Comparison of ENCODE assay signal across 8 cellular contexts in genomic region chr17:48002208-48002919, GRCh38. TPM values are rescaled to one million over a fixed set of nuclear protein-coding genes. Genes with fewer than 3 reads are reported as not detected.
DNase-seq lines count a peak whose midpoint lies in the region; ATAC-seq and TF ChIP-seq lines count a peak whose summit lies in the region.

No MANE protein-coding gene starts in this region.

- no peak overlapping the region for H2AFZ ChIP-seq in neuron (ENCODE audit: low read depth, low read length)

- ATAC-seq in HG03354 (IDR thresholded peaks at IDR 0.05; ENCODE audit: poor library complexity, severe bottlenecking, unreplicated experiment): peak; percentile 62

- peaks cover 17 to 30% (median 22%) of the 10 kb centered on the region in 3 donors for H3K4me1 ChIP-seq in esophagus squamous epithelium
- H3K4me1 ChIP-seq in neuron (ENCODE audit: insufficient read depth, low read length): peaks cover 71% of the 10 kb centered on the region

- 22 to 28% methylated on average over 5 of the region's 5 CpGs for WGBS in esophagus squamous epithelium, 2 donors

- no peak for TF ChIP-seq POLR2A in esophagus squamous epithelium (IDR thresholded peaks at IDR 0.05)

- in situ Hi-C loops in Caki2 (cut with HindIII; ENCODE audit: low pct_unique_long_range_greater_than_20kb, low sequenced_read_pairs): no loop called here

- H3K4me3 ChIP-seq in esophagus squamous epithelium (no peak overlapping the region), neuron (ENCODE audit: low read length) (peak overlapping the region; percentile 25)

- DNase-seq in Caki2 (ENCODE audit: low read depth) (peak; percentile 76), RPMI7951 (ENCODE audit: low read depth) (peak; percentile 84), esophagus squamous epithelium (lab: John Stamatoyannopoulos, UW) (no peak), DMS114 treated with DMSO at 0.1 percent for 48 hours (lab: John Stamatoyannopoulos, UW; ENCODE audit: unreplicated experiment) (no peak), NCI-H510A treated with DMSO at 0.1 percent for 48 hours (lab: John Stamatoyannopoulos, UW) (no peak)
- DNase-seq in stimulated activated CD4-positive, alpha-beta T cell treated with anti-CD3 and anti-CD28 coated beads, Interleukin-1b, Interleukin-23, amount 100 ng/mL, for 48 hours: no peak

- no peak for TF ChIP-seq CTCF in esophagus squamous epithelium (IDR thresholded peaks at IDR 0.05)

- H3K27ac ChIP-seq in esophagus squamous epithelium: peak overlapping the region; percentile 4 to 67 (median 52)

- intact Hi-C loops in esophagus squamous epithelium (cut with DNase I): no loop called here

- H3K27me3 ChIP-seq in esophagus squamous epithelium: peaks cover 0 to 69% (median 0%) of the 10 kb centered on the region in 4 donors
- no peaks in the 10 kb centered on the region for H3K27me3 ChIP-seq in neuron (ENCODE audit: insufficient read depth, low read length)

- H3K36me3 ChIP-seq in esophagus squamous epithelium (no peaks in the 10 kb centered on the region), neuron (ENCODE audit: insufficient read depth, low read length) (no peaks in the 10 kb centered on the region)

- H3K9me3 ChIP-seq in esophagus squamous epithelium (no peaks in the 10 kb centered on the region), neuron (ENCODE audit: low read length) (no peaks in the 10 kb centered on the region)

RNA-seq across cellular contexts. Expression of gene CDK5RAP3, which starts 31.5 kb away (rescaled TPM):
- 89.8 and 102 TPM in 2 replicates for total RNA-seq in Caki2 (2014; rRNA removed; shearing (Covaris generic); ENCODE audit: low replicate concordance)
- total RNA-seq in RPMI7951 (2014; rRNA removed; shearing (Covaris generic)): 41.6 and 44.0 TPM in 2 replicates
- 100 to 1,000 TPM in 1 of 4 donors, 10 to 100 TPM in 3; 60.1 to 141 (median 66.0) TPM for total RNA-seq in esophagus squamous epithelium

RNA-seq across cellular contexts. Expression of gene COPZ2, which starts 35.2 kb away (rescaled TPM):
- total RNA-seq in Caki2 (2014; rRNA removed; shearing (Covaris generic); ENCODE audit: low replicate concordance): not detected in 2 replicates
- 40.3 and 41.7 TPM in 2 replicates for total RNA-seq in RPMI7951 (2014; rRNA removed; shearing (Covaris generic))
- total RNA-seq in esophagus squamous epithelium: 10 to 100 TPM in 1 of 4 donors, 1 to 10 TPM in 2, under 1 TPM in 1; 0.91 to 14.5 (median 5.7) TPM

RNA-seq across cellular contexts. Expression of gene PRR15L, which starts 44.7 kb away (rescaled TPM):
- total RNA-seq in Caki2 (2014; rRNA removed; shearing (Covaris generic); ENCODE audit: low replicate concordance): not detected in 2 replicates
- total RNA-seq in RPMI7951 (2014; rRNA removed; shearing (Covaris generic)): not detected in 2 replicates
- 10 to 100 TPM in 1 of 4 donors, 1 to 10 TPM in 3; 3.3 to 12.5 (median 7.1) TPM for total RNA-seq in esophagus squamous epithelium

RNA-seq across cellular contexts. Expression of gene NFE2L1, which starts 45.8 kb away (rescaled TPM):
- total RNA-seq in Caki2 (2014; rRNA removed; shearing (Covaris generic); ENCODE audit: low replicate concordance): 31.9 and 36.2 TPM in 2 replicates
- total RNA-seq in RPMI7951 (2014; rRNA removed; shearing (Covaris generic)): 28.4 and 35.2 TPM in 2 replicates
- 100 to 1,000 TPM in 1 of 4 donors, 10 to 100 TPM in 3; 41.6 to 103 (median 60.0) TPM for total RNA-seq in esophagus squamous epithelium

Comparison
In these comparisons a context has a peak if more than half of its experiments do, and no peak if none do; other contexts are left out.
1. DNase-seq: peak in Caki2 (single experiment) and RPMI7951 (single experiment); none in esophagus squamous epithelium (single experiment), stimulated activated CD4-positive, alpha-beta T cell treated with anti-CD3 and anti-CD28 coated beads, Interleukin-1b, Interleukin-23, amount 100 ng/mL, for 48 hours (single experiment), DMS114 treated with DMSO at 0.1 percent for 48 hours (single experiment) and NCI-H510A treated with DMSO at 0.1 percent for 48 hours (single experiment).